1 cellular context compared by ENCODE assay signal in the genomic region with DNA sequence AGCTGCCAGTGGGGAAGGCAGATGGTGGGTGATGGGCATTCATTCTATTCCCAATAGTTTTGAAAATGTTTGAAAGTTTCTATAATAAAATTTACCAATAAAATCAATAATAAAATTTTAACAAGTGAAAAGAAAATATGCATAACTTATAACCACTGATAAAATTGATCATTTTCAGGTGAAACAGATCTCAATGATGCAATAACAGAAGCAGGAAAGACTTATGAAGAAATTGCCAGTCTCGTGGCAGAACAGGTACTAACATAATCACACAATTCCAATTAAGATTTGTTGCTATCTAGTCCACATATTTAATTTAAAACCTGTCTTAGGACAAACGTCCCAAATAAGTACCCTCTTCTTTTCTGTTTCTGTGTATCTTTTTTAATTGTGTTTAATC.
A peak's percentile ranks its signal among the peaks of the same experiment; 100 is the strongest.
TF ChIP-seq lines count a peak whose summit lies in the region.

No MANE protein-coding gene starts in this region.

TF ChIP-seq in K562, 482 proteins besides CTCF, POLR2A, EP300 and RAD21:
- TF ChIP-seq, protein P1, sequence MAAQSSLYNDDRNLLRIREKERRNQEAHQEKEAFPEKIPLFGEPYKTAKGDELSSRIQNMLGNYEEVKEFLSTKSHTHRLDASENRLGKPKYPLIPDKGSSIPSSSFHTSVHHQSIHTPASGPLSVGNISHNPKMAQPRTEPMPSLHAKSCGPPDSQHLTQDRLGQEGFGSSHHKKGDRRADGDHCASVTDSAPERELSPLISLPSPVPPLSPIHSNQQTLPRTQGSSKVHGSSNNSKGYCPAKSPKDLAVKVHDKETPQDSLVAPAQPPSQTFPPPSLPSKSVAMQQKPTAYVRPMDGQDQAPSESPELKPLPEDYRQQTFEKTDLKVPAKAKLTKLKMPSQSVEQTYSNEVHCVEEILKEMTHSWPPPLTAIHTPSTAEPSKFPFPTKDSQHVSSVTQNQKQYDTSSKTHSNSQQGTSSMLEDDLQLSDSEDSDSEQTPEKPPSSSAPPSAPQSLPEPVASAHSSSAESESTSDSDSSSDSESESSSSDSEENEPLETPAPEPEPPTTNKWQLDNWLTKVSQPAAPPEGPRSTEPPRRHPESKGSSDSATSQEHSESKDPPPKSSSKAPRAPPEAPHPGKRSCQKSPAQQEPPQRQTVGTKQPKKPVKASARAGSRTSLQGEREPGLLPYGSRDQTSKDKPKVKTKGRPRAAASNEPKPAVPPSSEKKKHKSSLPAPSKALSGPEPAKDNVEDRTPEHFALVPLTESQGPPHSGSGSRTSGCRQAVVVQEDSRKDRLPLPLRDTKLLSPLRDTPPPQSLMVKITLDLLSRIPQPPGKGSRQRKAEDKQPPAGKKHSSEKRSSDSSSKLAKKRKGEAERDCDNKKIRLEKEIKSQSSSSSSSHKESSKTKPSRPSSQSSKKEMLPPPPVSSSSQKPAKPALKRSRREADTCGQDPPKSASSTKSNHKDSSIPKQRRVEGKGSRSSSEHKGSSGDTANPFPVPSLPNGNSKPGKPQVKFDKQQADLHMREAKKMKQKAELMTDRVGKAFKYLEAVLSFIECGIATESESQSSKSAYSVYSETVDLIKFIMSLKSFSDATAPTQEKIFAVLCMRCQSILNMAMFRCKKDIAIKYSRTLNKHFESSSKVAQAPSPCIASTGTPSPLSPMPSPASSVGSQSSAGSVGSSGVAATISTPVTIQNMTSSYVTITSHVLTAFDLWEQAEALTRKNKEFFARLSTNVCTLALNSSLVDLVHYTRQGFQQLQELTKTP (IDR thresholded peaks at IDR 0.05; ENCODE audit: low read depth in 1 of 2, partially characterized antibody in 2 of 2) = no peak
- no peak for TF ChIP-seq RFX1 (IDR thresholded peaks at IDR 0.05)
- no peak for TF ChIP-seq LARP7 (IDR thresholded peaks at IDR 0.05)
- TF ChIP-seq, protein P2, sequence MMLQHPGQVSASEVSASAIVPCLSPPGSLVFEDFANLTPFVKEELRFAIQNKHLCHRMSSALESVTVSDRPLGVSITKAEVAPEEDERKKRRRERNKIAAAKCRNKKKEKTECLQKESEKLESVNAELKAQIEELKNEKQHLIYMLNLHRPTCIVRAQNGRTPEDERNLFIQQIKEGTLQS (IDR thresholded peaks at IDR 0.05) = peak; percentile 57
- TF ChIP-seq, protein P2 (CRISPR knock-in tag; conservative IDR thresholded peaks at IDR 0.05) = no peak
- TF ChIP-seq L3MBTL2 (IDR thresholded peaks at IDR 0.05) = no peak
- TF ChIP-seq CEBPG (CRISPR knock-in tag; IDR thresholded peaks at IDR 0.05) = no peak
- peak; percentile 44 to 78 for TF ChIP-seq CEBPG (tag; conservative IDR thresholded peaks at IDR 0.05 in 1 of 2, IDR thresholded peaks at IDR 0.05 in 1 of 2)
- TF ChIP-seq SAP30 (IDR thresholded peaks at IDR 0.05; ENCODE audit: borderline replicate concordance, insufficient read depth, low read depth, low read length, poor library complexity, severe bottlenecking) = no peak
- no peak for TF ChIP-seq KAT7 (CRISPR knock-in tag; IDR thresholded peaks at IDR 0.05; ENCODE audit: borderline replicate concordance)
- TF ChIP-seq STAG1 (CRISPR knock-in tag; IDR thresholded peaks at IDR 0.05; ENCODE audit: borderline replicate concordance) = no peak
- TF ChIP-seq PTTG1 (tag; IDR thresholded peaks at IDR 0.05; ENCODE audit: low read depth) = no peak
